ENCODE assay signal across 14 cellular contexts in genomic region chr13:110109140-110109783, GRCh38.
DNase-seq lines count a peak whose midpoint lies in the region; ATAC-seq and TF ChIP-seq lines count a peak whose summit lies in the region.
"Had no signal": no experiment of that assay in that cellular context is flagged by ENCODE, and none has a peak within 500 bp of the region (broad histone marks: within the 10 kb centered on the region; RNA-seq: fewer than 3 reads in every experiment).

No MANE protein-coding gene starts in this region.

- H3K27ac ChIP-seq in left ventricle myocardium inferior (replicated peaks) = peak overlapping the region; percentile 82
- peak overlapping the region; percentile 54 to 83 for H3K27ac ChIP-seq in coronary artery
- H3K27ac ChIP-seq in neural progenitor cell = no peak overlapping the region

- TF ChIP-seq CTCF in left ventricle myocardium inferior (IDR thresholded peaks at IDR 0.05; ENCODE audit: borderline replicate concordance) = peak; percentile 2
- TF ChIP-seq CTCF in coronary artery (IDR thresholded peaks at IDR 0.05) = no peak
- TF ChIP-seq CTCF in neural progenitor cell (IDR thresholded peaks at IDR 0.05) = no peak

- H3K27me3 Mint-ChIP-seq in neural progenitor cell (ENCODE audit: insufficient read depth, low read depth) = peaks cover 5% of the 10 kb centered on the region
- no peaks in the 10 kb centered on the region for H3K27me3 Mint-ChIP-seq in activated T-helper 1 cell treated with anti-CD3 and anti-CD28 coated beads, Interleukin-12 subunit alpha, Interleukin-12 subunit beta, Interleukin-2, Interleukin-4 antibody, amounts not matched to agents 30 ng/mL and 10 ng/mL and 1 ng/mL, durations not matched to agents 14 hours and 24 hours and 36 hours (ENCODE audit: insufficient read depth)
- H3K27me3 Mint-ChIP-seq: activated CD4-positive, alpha-beta memory T cell treated with anti-CD3 and anti-CD28 coated beads, Interleukin-2, amount 10 ng/mL, durations not matched to agents 7 days and 5 days had no signal

- no peaks in the 10 kb centered on the region for H3K36me3 Mint-ChIP-seq in neural progenitor cell
- H3K36me3 Mint-ChIP-seq in activated T-helper 1 cell treated with anti-CD3 and anti-CD28 coated beads, Interleukin-12 subunit alpha, Interleukin-12 subunit beta, Interleukin-2, Interleukin-4 antibody, amounts not matched to agents 30 ng/mL and 10 ng/mL and 1 ng/mL, durations not matched to agents 14 hours and 24 hours and 36 hours (ENCODE audit: low read depth) = no peaks in the 10 kb centered on the region

- H3K4me3 ChIP-seq in left ventricle myocardium inferior = peak overlapping the region; percentile 36
- peak overlapping the region; percentile 35 for H3K4me3 ChIP-seq in coronary artery
- no peak overlapping the region for H3K4me3 ChIP-seq in neural progenitor cell

- H3K9ac ChIP-seq in neural progenitor cell = no peak overlapping the region

- DNase-seq in left ventricle myocardium inferior = no peak
- no peak for DNase-seq in cardiac septum (ENCODE audit: low spot score)
- no peak for DNase-seq in coronary artery (ENCODE audit: low spot score)
- DNase-seq in neural progenitor cell (ENCODE audit: low spot score) = no peak
- DNase-seq in DMS 273 (lab: John Stamatoyannopoulos, UW; ENCODE audit: unreplicated experiment) = no peak
- no peak for DNase-seq in activated T-helper 1 cell treated with anti-CD3 and anti-CD28 coated beads, Interleukin-12 subunit alpha, Interleukin-12 subunit beta, Interleukin-2, Interleukin-4 antibody, amounts not matched to agents 30 ng/mL and 10 ng/mL and 1 ng/mL, durations not matched to agents 14 hours and 24 hours and 36 hours (ENCODE audit: low spot score)
- no peak for DNase-seq in SHP77 treated with DMSO at 0.1 percent for 48 hours (lab: John Stamatoyannopoulos, UW)
- DNase-seq: activated CD4-positive, alpha-beta memory T cell treated with anti-CD3 and anti-CD28 coated beads, Interleukin-2, amount 10 ng/mL, durations not matched to agents 7 days and 5 days; effector CD4-positive, alpha-beta T cell; NCI-H1694 treated with DMSO at 0.1 percent for 48 hours; stimulated activated naive CD4-positive, alpha-beta T cell had no signal

- peaks cover 25% of the 10 kb centered on the region for H3K4me1 Mint-ChIP-seq in neural progenitor cell
- no peaks in the 10 kb centered on the region for H3K4me1 Mint-ChIP-seq in activated T-helper 1 cell treated with anti-CD3 and anti-CD28 coated beads, Interleukin-12 subunit alpha, Interleukin-12 subunit beta, Interleukin-2, Interleukin-4 antibody, amounts not matched to agents 30 ng/mL and 10 ng/mL and 1 ng/mL, durations not matched to agents 14 hours and 24 hours and 36 hours (ENCODE audit: low read depth)
- H3K4me1 Mint-ChIP-seq: activated CD4-positive, alpha-beta memory T cell treated with anti-CD3 and anti-CD28 coated beads, Interleukin-2, amount 10 ng/mL, durations not matched to agents 7 days and 5 days had no signal

- no peaks in the 10 kb centered on the region for H3K79me2 ChIP-seq in neural progenitor cell (ENCODE audit: low read depth)

- intact Hi-C loops in left ventricle myocardium inferior (cut with micrococcal nuclease) (no loop called here), cardiac septum (cut with DNase I) (loop anchor here (5.0 kb wide), 5 partner anchors 62 to 1147 kb away; no protein-coding TSS in a partner anchor)
- intact Hi-C loops in activated T-helper 1 cell treated with anti-CD3 and anti-CD28 coated beads, Interleukin-12 subunit alpha, Interleukin-12 subunit beta, Interleukin-2, Interleukin-4 antibody, amounts not matched to agents 30 ng/mL and 10 ng/mL and 1 ng/mL, durations not matched to agents 14 hours and 24 hours and 36 hours (cut with micrococcal nuclease) = no loop called here

- H3K4me1 ChIP-seq in left ventricle myocardium inferior (peaks cover 51% of the 10 kb centered on the region), neural progenitor cell (peaks cover 9% of the 10 kb centered on the region)
- H3K4me1 ChIP-seq: Caco-2 had no signal

- no peaks in the 10 kb centered on the region for H3K9me3 Mint-ChIP-seq in neural progenitor cell
- H3K9me3 Mint-ChIP-seq in activated T-helper 1 cell treated with anti-CD3 and anti-CD28 coated beads, Interleukin-12 subunit alpha, Interleukin-12 subunit beta, Interleukin-2, Interleukin-4 antibody, amounts not matched to agents 30 ng/mL and 10 ng/mL and 1 ng/mL, durations not matched to agents 14 hours and 24 hours and 36 hours = no peaks in the 10 kb centered on the region
- H3K9me3 Mint-ChIP-seq: activated CD4-positive, alpha-beta memory T cell treated with anti-CD3 and anti-CD28 coated beads, Interleukin-2, amount 10 ng/mL, durations not matched to agents 7 days and 5 days; activated T-helper 2 cell treated with anti-CD3 and anti-CD28 coated beads, Interferon-gamma antibody, Interleukin-2, Interleukin-4, amounts not matched to agents 10 μg/mL and 5 μg/mL and 100 μg/mL, durations not matched to agents 14 hours and 24 hours and 36 hours had no signal

- H4K20me1 ChIP-seq in neural progenitor cell (ENCODE audit: low read depth) = no peaks in the 10 kb centered on the region

- H3K4me3 Mint-ChIP-seq in neural progenitor cell = no peak overlapping the region
- H3K4me3 Mint-ChIP-seq in activated T-helper 1 cell treated with anti-CD3 and anti-CD28 coated beads, Interleukin-12 subunit alpha, Interleukin-12 subunit beta, Interleukin-2, Interleukin-4 antibody, amounts not matched to agents 30 ng/mL and 10 ng/mL and 1 ng/mL, durations not matched to agents 14 hours and 24 hours and 36 hours = no peak overlapping the region
- H3K4me3 Mint-ChIP-seq: activated CD4-positive, alpha-beta memory T cell treated with anti-CD3 and anti-CD28 coated beads, Interleukin-2, amount 10 ng/mL, durations not matched to agents 7 days and 5 days had no signal

- H3K36me3 ChIP-seq in left ventricle myocardium inferior (no peaks in the 10 kb centered on the region), neural progenitor cell (no peaks in the 10 kb centered on the region)

- H3K27me3 ChIP-seq in left ventricle myocardium inferior (ENCODE audit: low read depth) (no peaks in the 10 kb centered on the region), neural progenitor cell (no peaks in the 10 kb centered on the region)

- H3F3A ChIP-seq in neural progenitor cell (ENCODE audit: low read depth) = peaks cover 16% of the 10 kb centered on the region

- H3K9me3 ChIP-seq in left ventricle myocardium inferior (replicated peaks) (no peaks in the 10 kb centered on the region), neural progenitor cell (ENCODE audit: low read depth) (no peaks in the 10 kb centered on the region)
- H3K9me3 ChIP-seq: Caco-2 had no signal

- H2AFZ ChIP-seq in neural progenitor cell (replicated peaks) = peak overlapping the region; percentile 56

- no peak overlapping the region for H3K27ac Mint-ChIP-seq in neural progenitor cell
- H3K27ac Mint-ChIP-seq in activated T-helper 1 cell treated with anti-CD3 and anti-CD28 coated beads, Interleukin-12 subunit alpha, Interleukin-12 subunit beta, Interleukin-2, Interleukin-4 antibody, amounts not matched to agents 30 ng/mL and 10 ng/mL and 1 ng/mL, durations not matched to agents 14 hours and 24 hours and 36 hours = no peak overlapping the region
- H3K27ac Mint-ChIP-seq: activated CD4-positive, alpha-beta memory T cell treated with anti-CD3 and anti-CD28 coated beads, Interleukin-2, amount 10 ng/mL, durations not matched to agents 7 days and 5 days; activated T-helper 2 cell treated with anti-CD3 and anti-CD28 coated beads, Interferon-gamma antibody, Interleukin-2, Interleukin-4, amounts not matched to agents 10 μg/mL and 5 μg/mL and 100 μg/mL, durations not matched to agents 14 hours and 24 hours and 36 hours had no signal

- ATAC-seq in HG03095 (IDR thresholded peaks at IDR 0.05; ENCODE audit: unreplicated experiment) = no peak

- H3K4me2 ChIP-seq in neural progenitor cell = no peak overlapping the region
